12 cellular contexts compared by ENCODE assay signal in genomic region chr14:60646202-60646886, GRCh38. TPM values are rescaled to one million over a fixed set of nuclear protein-coding genes. Genes with fewer than 3 reads are reported as not detected.
A peak's percentile ranks its signal among the peaks of the same experiment; 100 is the strongest.
DNase-seq lines count a peak whose midpoint lies in the region; ATAC-seq and TF ChIP-seq lines count a peak whose summit lies in the region.
"Had no signal": no experiment of that assay in that cellular context is flagged by ENCODE, and none has a peak within 500 bp of the region (broad histone marks: within the 10 kb centered on the region; RNA-seq: fewer than 3 reads in every experiment).

No MANE protein-coding gene starts in this region.

- no peak overlapping the region for H3K4me3 ChIP-seq in Caco-2 (ENCODE audit: low read depth, low read length)
- H3K4me3 ChIP-seq in lower lobe of right lung: no peak overlapping the region

- H3K27ac Mint-ChIP-seq in Caco-2 (ENCODE audit: unreplicated experiment) (no peak overlapping the region), WTC11 (no peak overlapping the region), progenitor cell of endocrine pancreas (no peak overlapping the region)

- H3K4me3 Mint-ChIP-seq in Caco-2 (ENCODE audit: unreplicated experiment) (peak overlapping the region; percentile 77), WTC11 (peak overlapping the region; percentile 63), progenitor cell of endocrine pancreas (ENCODE audit: low read depth) (no peak overlapping the region)

- H3K4me1 ChIP-seq in Caco-2 (peaks cover 41% of the 10 kb centered on the region), lower lobe of right lung (peaks cover 49% of the 10 kb centered on the region)

- CTCF ChIA-PET in Caco-2 (lab: Charles Lee) (interaction anchor here (0.7 kb wide), 1 partner anchor 77 kb away, joined by 5 read pairs; no protein-coding TSS in a partner anchor), WTC11 (lab: Charles Lee) (interaction anchor here (0.6 to 1.3 kb wide), 11 partner anchors 8 to 787 kb away, joined by 3 to 13 read pairs (median 4); no protein-coding TSS in a partner anchor)

- H3K27ac ChIP-seq in lower lobe of right lung: no peak overlapping the region

- intact Hi-C loops in Caco-2 (cut with micrococcal nuclease; ENCODE audit: unreplicated experiment): no loop called here
- intact Hi-C loops in lower lobe of right lung (cut with DNase I): no loop called here

- H3K27me3 Mint-ChIP-seq in Caco-2 (ENCODE audit: insufficient read depth, unreplicated experiment) (peaks cover 22% of the 10 kb centered on the region), WTC11 (ENCODE audit: low read depth) (peaks cover 99% of the 10 kb centered on the region), progenitor cell of endocrine pancreas (peaks cover 94% of the 10 kb centered on the region)

- H3K9me3 Mint-ChIP-seq in Caco-2 (ENCODE audit: unreplicated experiment) (no peaks in the 10 kb centered on the region), WTC11 (no peaks in the 10 kb centered on the region), progenitor cell of endocrine pancreas (ENCODE audit: low read depth) (no peaks in the 10 kb centered on the region)
- H3K9me3 Mint-ChIP-seq: activated naive CD4-positive, alpha-beta T cell treated with anti-CD3 and anti-CD28 coated beads, Interleukin-2, amount 50 U/mL, for 72 hours had no signal

- TF ChIP-seq EP300 in Ishikawa (IDR thresholded peaks at IDR 0.05; ENCODE audit: borderline replicate concordance): no peak

- POLR2A ChIA-PET in Caco-2 (lab: Charles Lee): interaction anchor here (0.7 kb wide), 1 partner anchor 128 kb away, joined by 10 read pairs; no protein-coding TSS in a partner anchor
- POLR2A ChIA-PET in WTC11 (lab: Charles Lee): interaction anchor here (0.6 to 1.0 kb wide), 3 partner anchors 9 to 459 kb away, joined by 3 to 8 read pairs (median 3); no protein-coding TSS in a partner anchor

- H3K36me3 Mint-ChIP-seq in Caco-2 (ENCODE audit: insufficient read depth, unreplicated experiment) (peaks cover 9% of the 10 kb centered on the region), WTC11 (no peaks in the 10 kb centered on the region), progenitor cell of endocrine pancreas (ENCODE audit: insufficient read depth) (no peaks in the 10 kb centered on the region)

- no peak for TF ChIP-seq CTCF in Caco-2 (IDR thresholded peaks at IDR 0.05; ENCODE audit: insufficient read depth in 1 of 2, low read depth in 1 of 2, low read length in 1 of 2, severe bottlenecking in 1 of 2, unreplicated experiment in 1 of 2)
- no peak for TF ChIP-seq CTCF in WTC11 (IDR thresholded peaks at IDR 0.05)
- no peak for TF ChIP-seq CTCF in lower lobe of right lung (IDR thresholded peaks at IDR 0.05)
- no peak for TF ChIP-seq CTCF in progenitor cell of endocrine pancreas (IDR thresholded peaks at IDR 0.05; ENCODE audit: unreplicated experiment)

- no TSS peak for BruUV-seq in Caco-2 (replicated peaks; lab: Mats Ljungman, UMichigan)

- ATAC-seq in WTC11: no peak
- no peak for ATAC-seq in lower lobe of right lung
- ATAC-seq: activated naive CD4-positive, alpha-beta T cell treated with anti-CD3 and anti-CD28 coated beads, Interleukin-2, amount 50 U/mL, for 72 hours had no signal

- H3K9me3 ChIP-seq in Caco-2 (no peaks in the 10 kb centered on the region), lower lobe of right lung (no peaks in the 10 kb centered on the region)

- H3K4me1 Mint-ChIP-seq in Caco-2 (ENCODE audit: low read depth, unreplicated experiment) (peaks cover 26% of the 10 kb centered on the region), WTC11 (peaks cover 81% of the 10 kb centered on the region), progenitor cell of endocrine pancreas (ENCODE audit: low read depth) (peaks cover 23% of the 10 kb centered on the region)

- H3K36me3 ChIP-seq in Caco-2 (ENCODE audit: control insufficient read depth, insufficient read depth, low read length) (no peaks in the 10 kb centered on the region), lower lobe of right lung (no peaks in the 10 kb centered on the region)

- no peak for DNase-seq in Caco-2
- DNase-seq in WTC11 (ENCODE audit: low spot score): peak; percentile 32
- DNase-seq in myocyte (ENCODE audit: low read depth): peak; percentile 89
- DNase-seq in lower lobe of right lung: no peak
- DNase-seq in NK-92 treated with Interleukin-12 subunit alpha and Interleukin-12 subunit beta, amount 100 ng/mL, for 24 hours (lab: John Stamatoyannopoulos, UW): no peak
- DNase-seq in progenitor cell of endocrine pancreas (ENCODE audit: low spot score, unreplicated experiment): no peak
- no peak for DNase-seq in cortex of kidney (lab: John Stamatoyannopoulos, UW)
- DNase-seq: activated CD4-positive, alpha-beta T cell treated with anti-CD3 and anti-CD28 coated beads for 1 hour; NCI-H1092 had no signal

- peaks cover 6% of the 10 kb centered on the region for H3K27me3 ChIP-seq in Caco-2 (replicated peaks; ENCODE audit: control insufficient read depth, insufficient read depth, low read length)
- H3K27me3 ChIP-seq in lower lobe of right lung (ENCODE audit: low read depth): peaks cover 99% of the 10 kb centered on the region

- TF ChIP-seq RAD21 in Ishikawa (IDR thresholded peaks at IDR 0.05; ENCODE audit: low read depth): no peak

TF ChIP-seq in Ishikawa, 13 proteins besides CTCF, POLR2A, EP300 and RAD21:
- TF ChIP-seq NFIC (IDR thresholded peaks at IDR 0.05): no peak
- no peak for TF ChIP-seq MAX (IDR thresholded peaks at IDR 0.05)
- no peak for TF ChIP-seq CREB1 (IDR thresholded peaks at IDR 0.05; ENCODE audit: low read depth)
- no peak for TF ChIP-seq TEAD4 (IDR thresholded peaks at IDR 0.05)
- no peak for TF ChIP-seq EGR1 (IDR thresholded peaks at IDR 0.05)
- peak; percentile 55; the same call in 1 of the 2 replicates for TF ChIP-seq CEBPB (IDR thresholded peaks at IDR 0.05)
- no peak for TF ChIP-seq FOXM1 (IDR thresholded peaks at IDR 0.05; ENCODE audit: borderline replicate concordance, low read depth)

TF ChIP-seq in WTC11, 78 proteins besides CTCF, POLR2A, EP300 and RAD21:
- TF ChIP-seq HMGXB4 (CRISPR knock-in tag; IDR thresholded peaks at IDR 0.05) (no peak), ZBTB43 (CRISPR knock-in tag; IDR thresholded peaks at IDR 0.05) (no peak), PRDM15 (CRISPR knock-in tag; IDR thresholded peaks at IDR 0.05) (peak; percentile 23; the same call in 1 of the 2 replicates)
TF ChIP-seq in WTC11: peak in this region for 1.

RNA-seq across cellular contexts. Expression of gene SIX1, which starts 2.9 kb away (rescaled TPM):
- 0.26 and 0.32 TPM in 2 replicates for total RNA-seq in Caco-2 (2022)
- 0.21 to 0.59 TPM (median 0.30 TPM) in 3 replicates for total RNA-seq in WTC11 (2021)
- 96.6 and 118 TPM in 2 replicates for total RNA-seq in myocyte
- polyA plus RNA-seq in myocyte (2012): 26.2 TPM
- 2.3 TPM for total RNA-seq in lower lobe of right lung
- total RNA-seq in progenitor cell of endocrine pancreas: 0.79 and 1.0 TPM in 2 replicates
- total RNA-seq: activated naive CD4-positive, alpha-beta T cell treated with anti-CD3 and anti-CD28 coated beads, Interleukin-2, amount 50 U/mL, for 72 hours; left colon had no signal

Comparison
In these comparisons a context has a peak if more than half of its experiments do, and no peak if none do; other contexts are left out.
1. DNase-seq: peak in WTC11 (single experiment) and myocyte (single experiment); none in Caco-2 (0 of 2), lower lobe of right lung (single experiment), NK-92 treated with Interleukin-12 subunit alpha and Interleukin-12 subunit beta, amount 100 ng/mL, for 24 hours (single experiment), progenitor cell of endocrine pancreas (single experiment) and cortex of kidney (single experiment).
2. RNA of gene SIX1, which starts 2.9 kb away (total RNA-seq): 96.6 to 118 TPM in myocyte; 2.3 TPM in lower lobe of right lung (single experiment), 0.79 to 1.0 TPM in progenitor cell of endocrine pancreas, 0.21 to 0.59 TPM in WTC11 and 0.26 to 0.32 TPM in Caco-2; every median in the first group is over 10 times any median in the second.